Comparison of ENCODE assay signal across 1 cellular context in the genomic region with DNA sequence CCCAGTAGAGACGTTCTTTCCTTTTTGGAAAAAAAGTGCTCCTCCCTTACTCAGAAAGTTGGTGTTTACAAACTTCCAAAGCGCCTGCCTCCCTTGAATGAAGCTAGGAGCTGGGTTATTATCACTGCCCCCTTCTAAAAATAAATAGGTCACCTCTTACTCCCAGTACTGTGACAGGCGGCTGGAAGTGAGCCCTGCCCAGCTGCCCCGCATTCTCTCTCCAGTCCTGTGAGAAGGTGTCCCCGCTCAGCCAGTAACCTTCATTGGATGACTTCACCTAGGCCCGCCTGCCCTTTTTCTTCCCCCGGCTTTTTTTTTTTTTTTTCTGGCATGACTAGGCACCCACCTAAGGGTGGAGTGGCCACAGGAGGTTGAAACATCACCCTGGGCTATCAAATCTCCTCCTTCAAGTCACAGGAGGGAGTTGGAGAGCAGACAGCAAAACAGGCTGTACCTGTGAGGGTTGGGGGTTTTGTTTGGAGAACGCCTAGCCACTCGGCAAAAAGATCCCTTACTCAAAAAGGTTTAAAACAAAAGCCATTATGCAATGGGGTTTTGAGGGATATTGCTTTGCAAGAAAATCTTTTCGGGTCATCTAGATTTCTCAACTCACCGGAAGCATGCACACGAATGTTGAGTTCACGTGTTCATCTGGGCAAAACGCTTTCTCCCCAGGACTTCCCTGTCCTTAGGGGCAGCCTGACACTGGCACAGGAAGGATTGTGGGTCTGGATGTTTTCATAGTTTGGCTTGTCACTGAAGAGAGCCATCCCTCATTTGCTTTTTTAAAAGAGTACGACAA.
TF ChIP-seq lines count a peak whose summit lies in the region.

No MANE protein-coding gene starts in this region.

TF ChIP-seq in HEK293, 187 proteins besides CTCF, POLR2A, EP300 and RAD21 (continued from another document):
- TF ChIP-seq SALL2 (tag by site-specific recombination; IDR thresholded peaks at IDR 0.05; ENCODE audit: borderline replicate concordance) (no peak), ZNF335 (tag by site-specific recombination; conservative IDR thresholded peaks at IDR 0.05) (peak; percentile 38; the same call in 1 of the 2 replicates), ZIC2 (tag by site-specific recombination; IDR thresholded peaks at IDR 0.05) (peak; percentile 28; the same call in 1 of the 2 replicates), OSR2 (tag by site-specific recombination; IDR thresholded peaks at IDR 0.05) (no peak)
TF ChIP-seq in HEK293: peak in this region for 7.
